In genomic region chr10:49417311-49418052, GRCh38 we compare ENCODE assay signal across 24 cellular contexts. TPM values are rescaled to one million over a fixed set of nuclear protein-coding genes. Genes with fewer than 3 reads are reported as not detected.
DNase-seq lines count a peak whose midpoint lies in the region; ATAC-seq, FAIRE-seq and TF ChIP-seq lines count a peak whose summit lies in the region.
"Had no signal": no experiment of that assay in that cellular context is flagged by ENCODE, and none has a peak within 500 bp of the region (broad histone marks: within the 10 kb centered on the region; RNA-seq: fewer than 3 reads in every experiment).

No MANE protein-coding gene starts in this region.

- no peaks in the 10 kb centered on the region for H3K27me3 Mint-ChIP-seq in Caco-2 (ENCODE audit: insufficient read depth, unreplicated experiment)
- H3K27me3 Mint-ChIP-seq in stimulated activated memory B cell treated with anti-CD40 and anti-IgM and Interleukin-4, amounts not matched to agents 10 μg/mL and 1 μg/mL and 100 μg/mL, for 72 hours, result no peaks in the 10 kb centered on the region

- H3K9me3 ChIP-seq in Caco-2, result no peaks in the 10 kb centered on the region
- no peaks in the 10 kb centered on the region for H3K9me3 ChIP-seq in H1 (ENCODE audit: insufficient read depth in 2 of 2, low read depth in 1 of 2, low read length in 1 of 2)
- H3K9me3 ChIP-seq: A549, BE2C had no signal

- TF ChIP-seq POLR2A in H1 (IDR thresholded peaks at IDR 0.05; ENCODE audit: control extremely low read depth in 1 of 2, low read depth in 2 of 2, low read length in 2 of 2), result no peak

- no peaks in the 10 kb centered on the region for H3K79me2 ChIP-seq in H1 (ENCODE audit: control insufficient read depth in 1 of 2, insufficient read depth in 2 of 2, low read length in 2 of 2)

- BruUV-seq in Caco-2 (replicated peaks; lab: Mats Ljungman, UMichigan), result no TSS peak

- peak overlapping the region; percentile 31 for H4K91ac ChIP-seq in H1 (replicated peaks; ENCODE audit: insufficient read length, low read length)

- WGBS in H1 (ENCODE audit: extremely low coverage in 1 of 2, insufficient coverage in 1 of 2, insufficient read length in 1 of 2, insufficient replicate concordance in 2 of 2, low coverage in 1 of 2, low lambda C conversion rate in 2 of 2, missing lambda C conversion rate in 1 of 2), 2 experiments, result 84% methylated on average over 24 of the region's 29 CpGs; no CpG with 5 or more reads in 1 of the 2 experiments

- CTCF ChIA-PET in Caco-2 (lab: Charles Lee), result interaction anchor here (2.2 kb wide), 1 partner anchor 10 kb away, joined by 8 read pairs; no protein-coding TSS in a partner anchor
- CTCF ChIA-PET in H1 (lab: Charles Lee; ENCODE audit: partially characterized antibody), result interaction anchor here (1.1 to 5.7 kb wide), 11 partner anchors 10 to 436 kb away, joined by 3 to 62 read pairs (median 4); no protein-coding TSS in a partner anchor

- H3K4me2 ChIP-seq in H1 (ENCODE audit: insufficient read depth in 1 of 2, low read depth in 2 of 2, low read length in 2 of 2), result no peak overlapping the region
- H3K4me2 ChIP-seq: A549 had no signal

- H3K27ac Mint-ChIP-seq in Caco-2 (ENCODE audit: unreplicated experiment), result peak overlapping the region; percentile 73
- no peak overlapping the region for H3K27ac Mint-ChIP-seq in stimulated activated memory B cell treated with anti-CD40 and anti-IgM and Interleukin-4, amounts not matched to agents 10 μg/mL and 1 μg/mL and 100 μg/mL, for 72 hours

- intact Hi-C loops in Caco-2 (cut with micrococcal nuclease; ENCODE audit: unreplicated experiment), result no loop called here

- H3K27me3 ChIP-seq in Caco-2 (replicated peaks; ENCODE audit: control insufficient read depth, insufficient read depth, low read length) (no peaks in the 10 kb centered on the region), H7 (ENCODE audit: control insufficient read depth, insufficient read depth, low read length) (no peaks in the 10 kb centered on the region), H1 (replicated peaks in 1 of 4; ENCODE audit: control insufficient read depth in 3 of 4, extremely low read depth in 1 of 4, insufficient read depth in 3 of 4, low read length in 3 of 4) (no peaks in the 10 kb centered on the region)
- H3K27me3 ChIP-seq: BE2C had no signal

- peaks cover 7% of the 10 kb centered on the region for H3K36me3 Mint-ChIP-seq in Caco-2 (ENCODE audit: insufficient read depth, unreplicated experiment)
- no peaks in the 10 kb centered on the region for H3K36me3 Mint-ChIP-seq in stimulated activated memory B cell treated with anti-CD40 and anti-IgM and Interleukin-4, amounts not matched to agents 10 μg/mL and 1 μg/mL and 100 μg/mL, for 72 hours

- no peak overlapping the region for H3K4ac ChIP-seq in H1 (replicated peaks; ENCODE audit: insufficient read length, low read depth, low read length)

- no peak for TF ChIP-seq RAD21 in H1 (IDR thresholded peaks at IDR 0.05 in 1 of 2, conservative IDR thresholded peaks at IDR 0.05 in 1 of 2; ENCODE audit: low read depth in 2 of 2, low read length in 2 of 2)

- no peak overlapping the region for H3K23ac ChIP-seq in H1 (ENCODE audit: insufficient read length)

- no peak overlapping the region for H4K8ac ChIP-seq in H1 (ENCODE audit: extremely low read depth, insufficient read depth, low read length)

- no peaks in the 10 kb centered on the region for H3K23me2 ChIP-seq in H1 (ENCODE audit: low read depth, low read length)

- no peak overlapping the region for H3K56ac ChIP-seq in H1 (replicated peaks; ENCODE audit: insufficient read length, low read depth, low read length)

- H2BK5ac ChIP-seq in H1 (ENCODE audit: low read depth, low read length), result 0 out of 2 replicates have a peak overlapping the region, but pooled peaks have one; percentile 16

- H3K9ac ChIP-seq in H1 (replicated peaks in 1 of 4; ENCODE audit: extremely low read depth in 1 of 4, low read depth in 3 of 4, low read length in 3 of 4), result no peak overlapping the region; a peak in 1 of 7 replicates

- H2BK12ac ChIP-seq in H1 (ENCODE audit: low read depth, low read length), result 0 out of 2 replicates have a peak overlapping the region, but pooled peaks have one; percentile 11

- no peak overlapping the region for H2BK20ac ChIP-seq in H1 (ENCODE audit: low read length)

- no peak overlapping the region for H2BK120ac ChIP-seq in H1 (replicated peaks; ENCODE audit: low read depth, low read length)

- peak; percentile 47 for ATAC-seq in stimulated activated memory B cell treated with anti-CD40 and anti-IgM and Interleukin-4, amounts not matched to agents 10 μg/mL and 1 μg/mL and 100 μg/mL, for 72 hours
- no peak for ATAC-seq in GM21528 (IDR thresholded peaks at IDR 0.05; ENCODE audit: low FRiP score, unreplicated experiment)
- ATAC-seq: SK-N-SH treated with all-trans-retinoic acid at 6 μM for 48 hours had no signal

- no peaks in the 10 kb centered on the region for H3K79me1 ChIP-seq in H1 (ENCODE audit: low read depth, low read length)

- H3K4me3 ChIP-seq in Caco-2 (ENCODE audit: low read depth, low read length), result no peak overlapping the region
- no peak overlapping the region for H3K4me3 ChIP-seq in H7 (ENCODE audit: insufficient read depth, low read depth, low read length)
- H3K4me3 ChIP-seq in H1 (ENCODE audit: extremely low read depth in 1 of 4, insufficient read depth in 2 of 4, low read depth in 3 of 4, low read length in 4 of 4), result no peak overlapping the region
- H3K4me3 ChIP-seq: A549 had no signal

- H3K36me3 ChIP-seq in Caco-2 (ENCODE audit: control insufficient read depth, insufficient read depth, low read length) (no peaks in the 10 kb centered on the region), H7 (replicated peaks; ENCODE audit: control insufficient read depth, insufficient read depth, low read length) (no peaks in the 10 kb centered on the region), H1 (ENCODE audit: control insufficient read depth in 2 of 4, insufficient read depth in 4 of 4, low read length in 3 of 4) (no peaks in the 10 kb centered on the region)
- H3K36me3 ChIP-seq: BE2C had no signal

- H4K5ac ChIP-seq in H1 (ENCODE audit: insufficient read length, low read depth, low read length), result no peak overlapping the region

- no peak for FAIRE-seq in H1 (lab: Jason Lieb, UNC)
- FAIRE-seq: A549, GM19239 had no signal

- no peak overlapping the region for H3K27ac ChIP-seq in H1 (ENCODE audit: low read depth, low read length)
- H3K27ac ChIP-seq: A549 had no signal

- TF ChIP-seq CTCF in Caco-2 (IDR thresholded peaks at IDR 0.05; ENCODE audit: insufficient read depth in 1 of 2, low read depth in 1 of 2, low read length in 1 of 2, severe bottlenecking in 1 of 2, unreplicated experiment in 1 of 2) (no peak), H1 (IDR thresholded peaks at IDR 0.05; ENCODE audit: control extremely low read depth in 1 of 3, insufficient read depth in 1 of 3, low read depth in 1 of 3, low read length in 3 of 3) (no peak)

- no peak overlapping the region for H3K18ac ChIP-seq in H1 (ENCODE audit: extremely low read depth, low read length)

- peak overlapping the region; percentile 7; the same call in 1 of the 2 replicates for H2AFZ ChIP-seq in H1 (ENCODE audit: low read length)

- no peak overlapping the region for H2BK15ac ChIP-seq in H1 (ENCODE audit: low read length)

- POLR2A ChIA-PET in Caco-2 (lab: Charles Lee), result no interaction called here
- POLR2A ChIA-PET in H1 (lab: Charles Lee; ENCODE audit: partially characterized antibody), result no interaction called here

- H2AK5ac ChIP-seq in H1 (ENCODE audit: low read depth, low read length), result no peak overlapping the region

- no peak for TF ChIP-seq EP300 in H1 (IDR thresholded peaks at IDR 0.05; ENCODE audit: borderline replicate concordance in 1 of 2, low read depth in 2 of 2, low read length in 2 of 2)

- H3K4me1 Mint-ChIP-seq in Caco-2 (ENCODE audit: low read depth, unreplicated experiment), result peaks cover 5% of the 10 kb centered on the region
- H3K4me1 Mint-ChIP-seq in stimulated activated memory B cell treated with anti-CD40 and anti-IgM and Interleukin-4, amounts not matched to agents 10 μg/mL and 1 μg/mL and 100 μg/mL, for 72 hours, result no peaks in the 10 kb centered on the region

- DNase-seq in Caco-2, result no peak
- DNase-seq in H7, result peak; percentile 68
- DNase-seq in H1 (ENCODE audit: low read depth in 1 of 2, low spot score in 2 of 2), result no peak
- DNase-seq in HUDEP-2 (lab: John Stamatoyannopoulos, UW; ENCODE audit: unreplicated experiment in 76 of 76), result no peak
- DNase-seq in T1000 (lab: John Stamatoyannopoulos, UW), result no peak
- DNase-seq: BE2C, EL, GF-D8, HCEC 1CT, KG1, NCI-H1092, NCI-H1436, NCI-H187 treated with DMSO at 0.1 percent for 48 hours, NCI-H2107, NCI-H446 treated with DMSO at 0.1 percent for 48 hours, NCI-H526 treated with DMSO at 0.1 percent for 48 hours, OCI-M1, RPMI8226, SIG-M5 had no signal

- H3K4me1 ChIP-seq in Caco-2 (peaks cover 12% of the 10 kb centered on the region), H1 (replicated peaks in 1 of 4; ENCODE audit: control insufficient read depth in 3 of 4, insufficient read depth in 4 of 4, low read length in 3 of 4) (peaks cover 0 to 6% (median 3%) of the 10 kb centered on the region in 4 experiments; a peak in 4 of 7 replicates)
- H3K4me1 ChIP-seq: A549, BE2C had no signal

- no peaks in the 10 kb centered on the region for H4K20me1 ChIP-seq in H1 (replicated peaks in 1 of 2; ENCODE audit: control insufficient read depth in 1 of 2, insufficient read depth in 2 of 2, low read length in 2 of 2)

- no peak overlapping the region for H3K4me3 Mint-ChIP-seq in Caco-2 (ENCODE audit: unreplicated experiment)
- H3K4me3 Mint-ChIP-seq in stimulated activated memory B cell treated with anti-CD40 and anti-IgM and Interleukin-4, amounts not matched to agents 10 μg/mL and 1 μg/mL and 100 μg/mL, for 72 hours, result no peak overlapping the region

- H3K14ac ChIP-seq in H1 (ENCODE audit: insufficient read length), result no peak overlapping the region

- H3K9me3 Mint-ChIP-seq in Caco-2 (ENCODE audit: unreplicated experiment), result peaks cover 5% of the 10 kb centered on the region
- no peaks in the 10 kb centered on the region for H3K9me3 Mint-ChIP-seq in stimulated activated memory B cell treated with anti-CD40 and anti-IgM and Interleukin-4, amounts not matched to agents 10 μg/mL and 1 μg/mL and 100 μg/mL, for 72 hours

TF ChIP-seq in H1, 55 proteins besides CTCF, POLR2A, EP300 and RAD21 (continues in another document):
- no peak for TF ChIP-seq NANOG (IDR thresholded peaks at IDR 0.05; ENCODE audit: insufficient read depth, low read depth, low read length, poor library complexity, severe bottlenecking)
- no peak for TF ChIP-seq SAP30 (IDR thresholded peaks at IDR 0.05; ENCODE audit: insufficient read depth, insufficient replicate concordance, low read length)

RNA-seq across cellular contexts. Expression of gene DRGX, which starts 21.6 kb away (rescaled TPM):
- not detected in 2 replicates for total RNA-seq in Caco-2 (2022)
- not detected in 2 replicates for total RNA-seq in H7 (2014; rRNA removed; shearing (Covaris generic))
- total RNA-seq in H1 (2021; fragmentation: NEBNext Ultra II Directional; extraction: Animal tissue kit (Norgen Biotek cat#: 25700)), result not detected in 2 replicates
- polyA plus RNA-seq in H1 (2011; rRNA removed), result not detected in 2 replicates
- not detected for polyA plus RNA-seq in H1 (2011; cell fraction: cytosol; rRNA removed)
- not detected for polyA plus RNA-seq in H1 (2011; cell fraction: nucleus; rRNA removed)
- polyA plus RNA-seq in H1 (2012, experiment 1 of 2), result not detected in 4 replicates
- not detected for polyA plus RNA-seq in H1 (2012, experiment 2 of 2)
- polyA plus RNA-seq in H1 (2013, experiment 1 of 2), result not detected
- not detected for polyA plus RNA-seq in H1 (2013, experiment 2 of 2)
- not detected in 2 replicates for polyA minus RNA-seq in H1 (2011; rRNA and poly(A)+ RNA removed)
- not detected for polyA minus RNA-seq in H1 (2011; cell fraction: cytosol; rRNA and poly(A)+ RNA removed)
- polyA minus RNA-seq in H1 (2011; cell fraction: nucleus; rRNA and poly(A)+ RNA removed), result not detected
- polyA plus RNA-seq: A549 had no signal
